Comparison of ENCODE assay signal across 10 cellular contexts in the genomic region with DNA sequence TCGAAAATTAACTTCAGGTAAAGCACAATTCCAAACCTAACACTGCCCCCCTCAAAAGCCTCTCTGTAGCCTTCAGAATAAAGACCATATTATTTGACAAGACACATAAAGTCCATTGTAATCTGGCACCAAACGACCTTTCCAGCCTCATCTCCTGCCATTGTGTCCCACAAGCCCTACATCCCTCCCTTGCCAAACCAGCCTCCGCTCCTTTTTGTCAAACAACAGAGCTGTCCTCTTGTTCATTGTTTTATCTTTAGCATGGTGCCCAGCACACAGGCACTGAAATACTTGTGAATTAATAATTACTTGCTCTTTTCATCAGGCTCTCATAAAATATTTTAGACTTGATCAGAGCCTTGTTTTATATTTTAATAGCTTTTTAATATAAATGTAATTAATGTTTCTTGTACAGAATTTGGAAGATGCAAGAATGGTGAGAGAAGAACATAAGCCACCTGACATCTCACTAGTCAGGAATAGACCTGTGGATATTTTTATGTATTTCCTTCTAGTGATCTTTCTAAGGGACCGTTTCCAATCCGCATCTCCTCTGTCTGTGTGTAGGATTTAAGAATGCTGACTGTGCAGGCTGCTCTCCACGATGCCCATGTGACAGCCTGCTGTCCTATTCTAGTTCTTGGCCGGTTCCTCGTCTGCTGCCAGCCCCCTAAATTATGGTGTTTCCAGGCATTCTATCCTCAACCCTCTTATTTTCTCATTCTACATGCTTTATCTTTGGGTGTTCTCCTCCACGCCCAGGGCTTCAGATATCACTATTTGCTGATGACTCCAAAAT. TPM values are rescaled to one million over a fixed set of nuclear protein-coding genes. Genes with fewer than 3 reads are reported as not detected.
A peak's percentile ranks its signal among the peaks of the same experiment; 100 is the strongest.
DNase-seq lines count a peak whose midpoint lies in the region; ATAC-seq and TF ChIP-seq lines count a peak whose summit lies in the region.
"Had no signal": no experiment of that assay in that cellular context is flagged by ENCODE, and none has a peak within 500 bp of the region (broad histone marks: within the 10 kb centered on the region; RNA-seq: fewer than 3 reads in every experiment).

No MANE protein-coding gene starts in this region.

- H3K4me3 Mint-ChIP-seq in CD14-positive monocyte = peak overlapping the region; percentile 97 to 99
- peak overlapping the region; percentile 97 to 99 for H3K4me3 Mint-ChIP-seq in effector memory CD8-positive, alpha-beta T cell

- intact Hi-C loops in CD14-positive monocyte (cut with micrococcal nuclease) (loop anchor here (5.0 to 10.0 kb wide), 3 partner anchors 35 to 973 kb away; a partner anchor contains a TSS), OCI-LY7 (cut with micrococcal nuclease; ENCODE audit: unreplicated experiment) (loop anchor here (10.0 kb wide), 1 partner anchor 973 kb away; a partner anchor contains a TSS)

- H3K9me2 ChIP-seq in OCI-LY7 (ENCODE audit: insufficient read depth, low read length) = no peaks in the 10 kb centered on the region

- peak overlapping the region; percentile 99 for H3K4me2 ChIP-seq in OCI-LY7 (ENCODE audit: low read length)

- H3K27ac ChIP-seq in OCI-LY7 (ENCODE audit: low read depth, low read length, poor library complexity, severe bottlenecking) (no peak overlapping the region), neutrophil (peak overlapping the region; percentile 100)

- peaks cover 5% of the 10 kb centered on the region; the same call in 1 of the 2 replicates for H4K20me1 ChIP-seq in OCI-LY7 (ENCODE audit: insufficient read depth, low read length)

- H3K27me3 ChIP-seq in neutrophil = no peaks in the 10 kb centered on the region
- H3K27me3 ChIP-seq: MG63 had no signal

- H3K4me1 Mint-ChIP-seq in CD14-positive monocyte = peaks cover 57% of the 10 kb centered on the region
- H3K4me1 Mint-ChIP-seq in effector memory CD8-positive, alpha-beta T cell (ENCODE audit: low read depth in 2 of 2) = peaks cover 29 to 42% of the 10 kb centered on the region in 2 donors

- H3K36me3 ChIP-seq in OCI-LY7 (ENCODE audit: insufficient read depth, low read length) (peaks cover 5% of the 10 kb centered on the region; the same call in 1 of the 2 replicates), neutrophil (no peaks in the 10 kb centered on the region)
- H3K36me3 ChIP-seq: MG63 had no signal

- H2AFZ ChIP-seq in OCI-LY7 (ENCODE audit: low read length) = no peak overlapping the region

- H3K9me3 ChIP-seq in OCI-LY7 (ENCODE audit: low read length) = no peaks in the 10 kb centered on the region
- H3K9me3 ChIP-seq in neutrophil = no peaks in the 10 kb centered on the region
- H3K9me3 ChIP-seq: MG63 had no signal

- DNase-seq in CD14-positive monocyte (ENCODE audit: low spot score) (no peak), OCI-LY7 (ENCODE audit: low spot score) (no peak), NCI-H1436 treated with DMSO at 0.1 percent for 48 hours (lab: John Stamatoyannopoulos, UW) (no peak), iPS-NIHi7 (ENCODE audit: extremely low spot score) (no peak), HuH-7 (ENCODE audit: low spot score) (no peak), glomerular visceral epithelial cell (ENCODE audit: extremely low spot score) (no peak)
- no peak for DNase-seq in effector memory CD8-positive, alpha-beta T cell
- DNase-seq: activated CD8-positive, alpha-beta memory T cell treated with anti-CD3 and anti-CD28 coated beads, Interleukin-2, amount 50 U/mL, for 4 hours; MG63 had no signal

- CTCF ChIA-PET in OCI-LY7 (lab: Charles Lee; ENCODE audit: unreplicated experiment) = no interaction called here

- POLR2A ChIA-PET in OCI-LY7 (lab: Charles Lee) = interaction anchor here (0.6 to 2.2 kb wide), 12 partner anchors 10 to 212 kb away, joined by 3 to 7 read pairs (median 3); no protein-coding TSS in a partner anchor

- TF ChIP-seq CTCF in CD14-positive monocyte (IDR thresholded peaks at IDR 0.05) (no peak), OCI-LY7 (conservative IDR thresholded peaks at IDR 0.05; ENCODE audit: low read length) (no peak), neutrophil (IDR thresholded peaks at IDR 0.05) (no peak)

- ATAC-seq in effector memory CD8-positive, alpha-beta T cell (replicated peaks) = no peak

- H3K4me1 ChIP-seq in OCI-LY7 (ENCODE audit: insufficient read depth, low read length, poor library complexity, severe bottlenecking) (peaks cover 43% of the 10 kb centered on the region), neutrophil (ENCODE audit: control insufficient read depth in 1 of 2, insufficient read depth in 1 of 2, low read depth in 1 of 2, low read length in 1 of 2) (peaks cover 40 to 67% of the 10 kb centered on the region in 2 experiments)

- peaks cover 12 to 25% of the 10 kb centered on the region in 2 donors for H3K36me3 Mint-ChIP-seq in CD14-positive monocyte
- H3K36me3 Mint-ChIP-seq in effector memory CD8-positive, alpha-beta T cell (ENCODE audit: insufficient read depth) = peaks cover 34% of the 10 kb centered on the region

- peak overlapping the region; percentile 80 to 98 (median 91) for H3K27ac Mint-ChIP-seq in CD14-positive monocyte
- H3K27ac Mint-ChIP-seq in effector memory CD8-positive, alpha-beta T cell = peak overlapping the region; percentile 99 to 100

- H3K4me3 ChIP-seq in OCI-LY7 (ENCODE audit: low read depth, low read length, poor library complexity, severe bottlenecking) = peak overlapping the region; percentile 89
- peak overlapping the region; percentile 96 to 100 for H3K4me3 ChIP-seq in neutrophil (ENCODE audit: low read depth in 1 of 2, low read length in 1 of 2)
- H3K4me3 ChIP-seq: MG63 had no signal

- H3K9me3 Mint-ChIP-seq in CD14-positive monocyte = peaks cover 0 to 2% (median 0%) of the 10 kb centered on the region in 7 donors
- H3K9me3 Mint-ChIP-seq in effector memory CD8-positive, alpha-beta T cell = no peaks in the 10 kb centered on the region

- H3K79me2 ChIP-seq in OCI-LY7 (ENCODE audit: insufficient read depth, low read depth, low read length) = peaks cover 29% of the 10 kb centered on the region

- H3K27me3 Mint-ChIP-seq in CD14-positive monocyte (ENCODE audit: low read depth in 3 of 3) = no peaks in the 10 kb centered on the region
- no peaks in the 10 kb centered on the region for H3K27me3 Mint-ChIP-seq in effector memory CD8-positive, alpha-beta T cell

- BruUV-seq in OCI-LY7 (replicated peaks; lab: Mats Ljungman, UMichigan) = no TSS peak

RNA-seq across cellular contexts. Expression of a gene that starts 3.0 kb away (rescaled TPM):
- 10 to 100 TPM; 51.3 to 76.8 TPM for polyA plus RNA-seq in CD14-positive monocyte
- total RNA-seq in OCI-LY7 (2014; rRNA removed; shearing (Covaris generic)) = 29.7 and 32.3 TPM in 2 replicates
- total RNA-seq in OCI-LY7 (2022) = 31.8 and 37.8 TPM in 2 replicates
